ENCODE assay signal across 29 cellular contexts in the genomic region with DNA sequence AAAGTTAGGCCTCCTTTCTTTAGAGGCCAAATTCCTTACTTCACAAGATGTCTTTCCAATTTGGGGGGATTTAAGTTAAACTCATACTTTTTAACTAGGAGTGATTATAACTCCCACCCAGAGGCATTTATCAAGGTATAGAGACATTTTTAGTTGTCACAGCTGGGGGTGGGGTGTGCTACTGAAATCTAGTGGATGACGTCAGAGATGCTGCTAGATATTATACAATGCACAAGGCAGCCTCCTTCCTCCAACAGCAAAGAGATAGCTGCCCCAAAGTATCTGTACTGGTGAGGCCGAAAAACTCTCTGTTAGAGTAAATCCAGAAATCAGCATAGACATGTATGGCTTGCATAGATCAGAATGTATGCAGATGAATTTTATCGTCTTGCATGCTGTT.
DNase-seq lines count a peak whose midpoint lies in the region; ATAC-seq, FAIRE-seq and TF ChIP-seq lines count a peak whose summit lies in the region.
"Had no signal": no experiment of that assay in that cellular context is flagged by ENCODE, and none has a peak within 500 bp of the region (broad histone marks: within the 10 kb centered on the region; RNA-seq: fewer than 3 reads in every experiment).

No MANE protein-coding gene starts in this region.

- BruUV-seq in HepG2 (replicated peaks; lab: Mats Ljungman, UMichigan), result no TSS peak

- DNase-seq in HepG2 (ENCODE audit: low spot score) (no peak), right lobe of liver (no peak)
- DNase-seq: 8988T; ACHN; AML-193; BE2C; C1 segment of cervical spinal cord; Caco-2; Calu3; CD4-positive, alpha-beta memory T cell; CD4-positive, alpha-beta T cell; CD4-positive, CD25-positive, alpha-beta regulatory T cell; CD8-positive, alpha-beta memory T cell; CD8-positive, alpha-beta T cell; COR-L47; DMS 273 treated with DMSO at 0.1 percent for 48 hours; DMS153; DMS53; DMS79; DMS79 treated with DMSO at 0.1 percent for 48 hours; DND-41; EL had no signal

- H3K36me3 ChIP-seq in HepG2 (replicated peaks in 1 of 2; ENCODE audit: control insufficient read depth in 1 of 2, insufficient read depth in 2 of 2, low read length in 2 of 2), result no peaks in the 10 kb centered on the region
- H3K36me3 ChIP-seq in right lobe of liver, result no peaks in the 10 kb centered on the region
- H3K36me3 ChIP-seq: BE2C, BLaER1 had no signal

- in situ Hi-C loops in HepG2 (cut with HindIII; ENCODE audit: extremely low pct_ligation_motif_present, low pct_unique_long_range_greater_than_20kb), result no loop called here

- no peak for TF ChIP-seq RAD21 in HepG2 (CRISPR knock-in tag; IDR thresholded peaks at IDR 0.05)

- WGBS in HepG2 (ENCODE audit: low lambda C conversion rate), result 2% methylated on average over 3 of the region's 3 CpGs
- 23% methylated on average over 3 of the region's 3 CpGs for WGBS in right lobe of liver (ENCODE audit: insufficient coverage, low coverage, low lambda C conversion rate, missing lambda C conversion rate)

- H3K9ac ChIP-seq in HepG2 (ENCODE audit: insufficient read depth, low read depth, low read length), result no peak overlapping the region
- H3K9ac ChIP-seq: BLaER1; BLaER1 treated with 17β-estradiol and CSF1 and Interleukin-3, amounts not matched to agents 10 nM and 100 nM had no signal

- H2AFZ ChIP-seq in HepG2 (ENCODE audit: low read length), result no peak overlapping the region

- H4K20me1 ChIP-seq in HepG2 (ENCODE audit: insufficient read depth, low read length), result no peaks in the 10 kb centered on the region
- H4K20me1 ChIP-seq: BLaER1; BLaER1 treated with 17β-estradiol and CSF1 and Interleukin-3, amounts not matched to agents 10 nM and 100 nM had no signal

- no peaks in the 10 kb centered on the region; a peak in 1 of 5 replicates for H3K27me3 ChIP-seq in HepG2 (ENCODE audit: control insufficient read depth in 1 of 2, insufficient read depth in 2 of 2, low read length in 2 of 2)
- H3K27me3 ChIP-seq in right lobe of liver, result no peaks in the 10 kb centered on the region
- H3K27me3 ChIP-seq: BE2C; BLaER1; BLaER1 treated with 17β-estradiol and CSF1 and Interleukin-3, amounts not matched to agents 10 nM and 100 nM had no signal

- H3K27ac ChIP-seq in HepG2 (ENCODE audit: extremely low read length, insufficient read depth, low read length) (no peak overlapping the region), right lobe of liver (no peak overlapping the region)
- H3K27ac ChIP-seq: 22Rv1; A549; BLaER1; BLaER1 treated with 17β-estradiol and CSF1 and Interleukin-3, amounts not matched to agents 10 nM and 100 nM; C4-2B had no signal

- CTCF ChIA-PET in HepG2 (lab: Yijun Ruan, JAX; ENCODE audit: low intra/inter-chr PET ratio, low total read pairs), result no interaction called here

- H3K4me1 ChIP-seq in HepG2 (ENCODE audit: insufficient read depth, low read length) (no peaks in the 10 kb centered on the region), right lobe of liver (no peaks in the 10 kb centered on the region)
- H3K4me1 ChIP-seq: A549; BE2C; BLaER1; BLaER1 treated with 17β-estradiol and CSF1 and Interleukin-3, amounts not matched to agents 10 nM and 100 nM; Caco-2 had no signal

- H3K4me3 ChIP-seq in HepG2 (replicated peaks in 1 of 3; ENCODE audit: insufficient read depth in 1 of 3, low read depth in 2 of 3, low read length in 3 of 3) (no peak overlapping the region), right lobe of liver (no peak overlapping the region)
- H3K4me3 ChIP-seq: A549; BLaER1; BLaER1 treated with 17β-estradiol and CSF1 and Interleukin-3, amounts not matched to agents 10 nM and 100 nM had no signal

- POLR2A ChIA-PET in HepG2 (lab: Yijun Ruan, JAX), result no interaction called here

- H3K79me2 ChIP-seq in HepG2 (ENCODE audit: insufficient read depth, low read length), result no peaks in the 10 kb centered on the region

- TF ChIP-seq CTCF in HepG2 (CRISPR knock-in tag; IDR thresholded peaks at IDR 0.05) (no peak), right lobe of liver (IDR thresholded peaks at IDR 0.05) (no peak)

- H3K4me2 ChIP-seq in HepG2 (ENCODE audit: low read depth, low read length), result no peak overlapping the region
- H3K4me2 ChIP-seq: A549; BLaER1; BLaER1 treated with 17β-estradiol and CSF1 and Interleukin-3, amounts not matched to agents 10 nM and 100 nM had no signal

- TF ChIP-seq POLR2A in HepG2 (IDR thresholded peaks at IDR 0.05; ENCODE audit: insufficient read depth in 1 of 2, low read depth in 2 of 2, low read length in 2 of 2) (no peak), right lobe of liver (IDR thresholded peaks at IDR 0.05) (no peak)

- TF ChIP-seq EP300 in HepG2 (IDR thresholded peaks at IDR 0.05; ENCODE audit: low read depth in 2 of 2, low read length in 2 of 2) (no peak), HepG2 (CRISPR knock-in tag; IDR thresholded peaks at IDR 0.05; ENCODE audit: borderline replicate concordance) (no peak)

- ATAC-seq in HepG2, result no peak
- ATAC-seq in right lobe of liver, result no peak
- ATAC-seq: A549; CD8-positive, alpha-beta T cell had no signal

- intact Hi-C loops in HepG2 (cut with micrococcal nuclease; ENCODE audit: unreplicated experiment), result no loop called here
- intact Hi-C loops in right lobe of liver (cut with DNase I), result no loop called here

- H3K9me3 ChIP-seq in HepG2 (ENCODE audit: low read length) (peaks cover 37% of the 10 kb centered on the region), right lobe of liver (no peaks in the 10 kb centered on the region)
- H3K9me3 ChIP-seq: BE2C, Caco-2 had no signal

- FAIRE-seq in HepG2 (lab: Jason Lieb, UNC), result no peak
- FAIRE-seq: A204.1, A549, D721Med had no signal

TF ChIP-seq in HepG2, 621 proteins besides CTCF, POLR2A, EP300 and RAD21:
- TF ChIP-seq TMF1 (CRISPR knock-in tag; IDR thresholded peaks at IDR 0.05; ENCODE audit: low read depth), result no peak
- TF ChIP-seq ATF7 (IDR thresholded peaks at IDR 0.05), result peak; percentile 90
- no peak for TF ChIP-seq ATF7 (CRISPR knock-in tag; IDR thresholded peaks at IDR 0.05)
- TF ChIP-seq FOXK2 (IDR thresholded peaks at IDR 0.05), result no peak
- no peak for TF ChIP-seq ZNF724P (CRISPR knock-in tag; IDR thresholded peaks at IDR 0.05; ENCODE audit: borderline replicate concordance)
- no peak for TF ChIP-seq ZNF75D (CRISPR knock-in tag; IDR thresholded peaks at IDR 0.05; ENCODE audit: borderline replicate concordance)
- no peak for TF ChIP-seq NFE2L1 (CRISPR knock-in tag; IDR thresholded peaks at IDR 0.05; ENCODE audit: borderline replicate concordance)
- TF ChIP-seq, protein P1, sequence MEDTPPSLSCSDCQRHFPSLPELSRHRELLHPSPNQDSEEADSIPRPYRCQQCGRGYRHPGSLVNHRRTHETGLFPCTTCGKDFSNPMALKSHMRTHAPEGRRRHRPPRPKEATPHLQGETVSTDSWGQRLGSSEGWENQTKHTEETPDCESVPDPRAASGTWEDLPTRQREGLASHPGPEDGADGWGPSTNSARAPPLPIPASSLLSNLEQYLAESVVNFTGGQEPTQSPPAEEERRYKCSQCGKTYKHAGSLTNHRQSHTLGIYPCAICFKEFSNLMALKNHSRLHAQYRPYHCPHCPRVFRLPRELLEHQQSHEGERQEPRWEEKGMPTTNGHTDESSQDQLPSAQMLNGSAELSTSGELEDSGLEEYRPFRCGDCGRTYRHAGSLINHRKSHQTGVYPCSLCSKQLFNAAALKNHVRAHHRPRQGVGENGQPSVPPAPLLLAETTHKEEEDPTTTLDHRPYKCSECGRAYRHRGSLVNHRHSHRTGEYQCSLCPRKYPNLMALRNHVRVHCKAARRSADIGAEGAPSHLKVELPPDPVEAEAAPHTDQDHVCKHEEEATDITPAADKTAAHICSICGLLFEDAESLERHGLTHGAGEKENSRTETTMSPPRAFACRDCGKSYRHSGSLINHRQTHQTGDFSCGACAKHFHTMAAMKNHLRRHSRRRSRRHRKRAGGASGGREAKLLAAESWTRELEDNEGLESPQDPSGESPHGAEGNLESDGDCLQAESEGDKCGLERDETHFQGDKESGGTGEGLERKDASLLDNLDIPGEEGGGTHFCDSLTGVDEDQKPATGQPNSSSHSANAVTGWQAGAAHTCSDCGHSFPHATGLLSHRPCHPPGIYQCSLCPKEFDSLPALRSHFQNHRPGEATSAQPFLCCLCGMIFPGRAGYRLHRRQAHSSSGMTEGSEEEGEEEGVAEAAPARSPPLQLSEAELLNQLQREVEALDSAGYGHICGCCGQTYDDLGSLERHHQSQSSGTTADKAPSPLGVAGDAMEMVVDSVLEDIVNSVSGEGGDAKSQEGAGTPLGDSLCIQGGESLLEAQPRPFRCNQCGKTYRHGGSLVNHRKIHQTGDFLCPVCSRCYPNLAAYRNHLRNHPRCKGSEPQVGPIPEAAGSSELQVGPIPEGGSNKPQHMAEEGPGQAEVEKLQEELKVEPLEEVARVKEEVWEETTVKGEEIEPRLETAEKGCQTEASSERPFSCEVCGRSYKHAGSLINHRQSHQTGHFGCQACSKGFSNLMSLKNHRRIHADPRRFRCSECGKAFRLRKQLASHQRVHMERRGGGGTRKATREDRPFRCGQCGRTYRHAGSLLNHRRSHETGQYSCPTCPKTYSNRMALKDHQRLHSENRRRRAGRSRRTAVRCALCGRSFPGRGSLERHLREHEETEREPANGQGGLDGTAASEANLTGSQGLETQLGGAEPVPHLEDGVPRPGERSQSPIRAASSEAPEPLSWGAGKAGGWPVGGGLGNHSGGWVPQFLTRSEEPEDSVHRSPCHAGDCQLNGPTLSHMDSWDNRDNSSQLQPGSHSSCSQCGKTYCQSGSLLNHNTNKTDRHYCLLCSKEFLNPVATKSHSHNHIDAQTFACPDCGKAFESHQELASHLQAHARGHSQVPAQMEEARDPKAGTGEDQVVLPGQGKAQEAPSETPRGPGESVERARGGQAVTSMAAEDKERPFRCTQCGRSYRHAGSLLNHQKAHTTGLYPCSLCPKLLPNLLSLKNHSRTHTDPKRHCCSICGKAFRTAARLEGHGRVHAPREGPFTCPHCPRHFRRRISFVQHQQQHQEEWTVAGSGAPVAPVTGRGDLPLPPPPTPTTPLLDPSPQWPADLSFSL (CRISPR knock-in tag; IDR thresholded peaks at IDR 0.05), result no peak
- no peak for TF ChIP-seq FOXM1 (CRISPR knock-in tag; IDR thresholded peaks at IDR 0.05)
- TF ChIP-seq CREB1 (IDR thresholded peaks at IDR 0.05), result peak; percentile 93
- TF ChIP-seq CREB1 (CRISPR knock-in tag; IDR thresholded peaks at IDR 0.05), result no peak
